In genomic region chr11:70725272-70725671, GRCh38 we compare ENCODE assay signal across 24 cellular contexts.
"Had no signal": no experiment of that assay in that cellular context is flagged by ENCODE, and none has a peak within 500 bp of the region (broad histone marks: within the 10 kb centered on the region; RNA-seq: fewer than 3 reads in every experiment).

No MANE protein-coding gene starts in this region.

- H3K36me3 ChIP-seq: heart left ventricle, ovary, thoracic aorta had no signal

- H3K4me1 ChIP-seq: heart left ventricle had no signal

- H3K27ac ChIP-seq: coronary artery, heart left ventricle, ovary, skin epidermis, thoracic aorta had no signal

- H3K9me3 Mint-ChIP-seq: neural crest cell; stimulated activated naive CD8-positive, alpha-beta T cell treated with anti-CD3 and anti-CD28 coated beads, Interleukin-15, amount 100 ng/mL, for 72 hours had no signal

- ATAC-seq: heart left ventricle; naive thymus-derived CD8-positive, alpha-beta T cell; sciatic nerve; stimulated activated naive B cell treated with anti-CD40 and anti-IgM and Interleukin-4, amounts not matched to agents 10 μg/mL and 1 μg/mL and 100 μg/mL, for 72 hours; stimulated activated naive CD8-positive, alpha-beta T cell treated with anti-CD3 and anti-CD28 coated beads, Interleukin-15, amount 100 ng/mL, for 72 hours had no signal

- H3K4me3 Mint-ChIP-seq: endodermal cell; naive thymus-derived CD8-positive, alpha-beta T cell; neural crest cell; stimulated activated naive B cell treated with anti-CD40 and anti-IgM and Interleukin-4, amounts not matched to agents 10 μg/mL and 1 μg/mL and 100 μg/mL, for 72 hours; stimulated activated naive CD8-positive, alpha-beta T cell treated with anti-CD3 and anti-CD28 coated beads, Interleukin-15, amount 100 ng/mL, for 72 hours; type B pancreatic cell had no signal

- H3K4me1 Mint-ChIP-seq: endodermal cell; naive thymus-derived CD8-positive, alpha-beta T cell; stimulated activated naive B cell treated with anti-CD40 and anti-IgM and Interleukin-4, amounts not matched to agents 10 μg/mL and 1 μg/mL and 100 μg/mL, for 72 hours; stimulated activated naive CD8-positive, alpha-beta T cell treated with anti-CD3 and anti-CD28 coated beads, Interleukin-15, amount 100 ng/mL, for 72 hours had no signal

- H3K27ac Mint-ChIP-seq: endodermal cell; naive thymus-derived CD8-positive, alpha-beta T cell; progenitor cell of endocrine pancreas; stimulated activated naive B cell treated with anti-CD40 and anti-IgM and Interleukin-4, amounts not matched to agents 10 μg/mL and 1 μg/mL and 100 μg/mL, for 72 hours; stimulated activated naive CD8-positive, alpha-beta T cell treated with anti-CD3 and anti-CD28 coated beads, Interleukin-15, amount 100 ng/mL, for 72 hours; type B pancreatic cell had no signal

- H3K9me3 ChIP-seq: ovary, thoracic aorta had no signal

- FAIRE-seq: endothelial cell of umbilical vein, islet of Langerhans, urothelium cell line had no signal

- H3K27me3 Mint-ChIP-seq: progenitor cell of endocrine pancreas, type B pancreatic cell had no signal

- H3K4me3 ChIP-seq: coronary artery, heart left ventricle, ovary, skin epidermis, thoracic aorta had no signal

- DNase-seq: effector CD4-positive, alpha-beta T cell; endodermal cell; erythroblast; foreskin melanocyte; heart left ventricle; kidney glomerular epithelial cell; mesendoderm; ovary; retina; stimulated activated CD4-positive, alpha-beta T cell treated with anti-CD3 and anti-CD28 coated beads, Interleukin-2, amount 100 ng/mL, for 24 hours; stimulated activated CD4-positive, alpha-beta T cell treated with anti-CD3 and anti-CD28 coated beads, Interleukin-4, amount 100 ng/mL, for 4 hours; stimulated activated naive B cell treated with anti-CD40 and anti-IgM and Interleukin-4, amounts not matched to agents 10 μg/mL and 1 μg/mL and 100 μg/mL, for 72 hours; stimulated activated naive CD8-positive, alpha-beta T cell treated with anti-CD3 and anti-CD28 coated beads, Interleukin-15, amount 100 ng/mL, for 72 hours had no signal

- H3K36me3 Mint-ChIP-seq: naive thymus-derived CD8-positive, alpha-beta T cell; stimulated activated naive B cell treated with anti-CD40 and anti-IgM and Interleukin-4, amounts not matched to agents 10 μg/mL and 1 μg/mL and 100 μg/mL, for 72 hours; type B pancreatic cell had no signal

- H3K27me3 ChIP-seq: ovary had no signal
